ENCODE assay signal across 7 cellular contexts in genomic region chr5:139246394-139246793, GRCh38. TPM values are rescaled to one million over a fixed set of nuclear protein-coding genes. Genes with fewer than 3 reads are reported as not detected.
DNase-seq lines count a peak whose midpoint lies in the region; ATAC-seq and TF ChIP-seq lines count a peak whose summit lies in the region.

No MANE protein-coding gene starts in this region.

- H3K36me3 ChIP-seq in tibial nerve (no peaks in the 10 kb centered on the region), gastrocnemius medialis (no peaks in the 10 kb centered on the region)

- no peak for TF ChIP-seq EP300 in tibial nerve (IDR thresholded peaks at IDR 0.05)

- ATAC-seq in gastrocnemius medialis (no peak), HG03439 (IDR thresholded peaks at IDR 0.05; ENCODE audit: unreplicated experiment) (no peak)

- no peak overlapping the region for H3K4me3 ChIP-seq in tibial nerve
- no peak overlapping the region for H3K4me3 ChIP-seq in gastrocnemius medialis

- no peaks in the 10 kb centered on the region for H3K27me3 ChIP-seq in tibial nerve
- no peaks in the 10 kb centered on the region for H3K27me3 ChIP-seq in gastrocnemius medialis

- TF ChIP-seq CTCF in tibial nerve (IDR thresholded peaks at IDR 0.05), result no peak
- TF ChIP-seq CTCF in gastrocnemius medialis (IDR thresholded peaks at IDR 0.05 in 4 of 5, conservative IDR thresholded peaks at IDR 0.05 in 1 of 5), result no peak

- DNase-seq in KBM-7 (peak; percentile 83), head of caudate nucleus (peak in 41 of 42 donors; percentile 24 to 90 (median 65)), tibial nerve (ENCODE audit: low spot score in 2 of 2) (no peak), gastrocnemius medialis (no peak)
- peak; percentile 65 to 74 for DNase-seq in activated CD4-positive, alpha-beta T cell treated with anti-CD3 and anti-CD28 coated beads, Interleukin-2, amount 50 U/mL, for 48 hours
- DNase-seq in stimulated activated CD8-positive, alpha-beta memory T cell treated with anti-CD3 and anti-CD28 coated beads, Interleukin-7, amount 100 ng/mL, for 24 hours (ENCODE audit: low read depth), result peak; percentile 36

- TF ChIP-seq POLR2A in tibial nerve (IDR thresholded peaks at IDR 0.05) (no peak), gastrocnemius medialis (IDR thresholded peaks at IDR 0.05) (no peak)

- WGBS in tibial nerve, 2 donors, result 30 to 35% methylated on average over 4 of the region's 4 CpGs

- H3K27ac ChIP-seq in tibial nerve (no peak overlapping the region), gastrocnemius medialis (no peak overlapping the region)

- intact Hi-C loops in head of caudate nucleus (cut with DNase I), result no loop called here
- intact Hi-C loops in gastrocnemius medialis (cut with DNase I; ENCODE audit: low total_unique reads), result no loop called here

- in situ Hi-C loops in KBM-7 (cut with MboI; ENCODE audit: low pct_unique_long_range_greater_than_20kb, low sequenced_read_pairs) (no loop called here), gastrocnemius medialis (cut with MboI; ENCODE audit: low sequenced_read_pairs in 4 of 4) (no loop called here)

- H3K9me3 ChIP-seq in tibial nerve (no peaks in the 10 kb centered on the region), gastrocnemius medialis (no peaks in the 10 kb centered on the region)

- no peaks in the 10 kb centered on the region for H3K4me1 ChIP-seq in tibial nerve
- no peaks in the 10 kb centered on the region for H3K4me1 ChIP-seq in gastrocnemius medialis

RNA-seq across cellular contexts. Expression of gene MATR3, which starts 47.1 kb away (rescaled TPM):
- total RNA-seq in tibial nerve, result 100 to 1,000 TPM; 147 to 231 (median 196) TPM
- 100 to 1,000 TPM; 115 to 188 (median 156) TPM for total RNA-seq in gastrocnemius medialis

RNA-seq across cellular contexts. Expression of gene SIL1, which starts 48.2 kb away (rescaled TPM):
- total RNA-seq in tibial nerve (10 to 100 TPM; 41.4 to 63.1 (median 52.8) TPM), gastrocnemius medialis (10 to 100 TPM; 36.6 to 52.6 (median 48.2) TPM)

Comparison
In these comparisons a context has a peak if more than half of its experiments do, and no peak if none do; other contexts are left out.
1. DNase-seq: peak in KBM-7 (single experiment), activated CD4-positive, alpha-beta T cell treated with anti-CD3 and anti-CD28 coated beads, Interleukin-2, amount 50 U/mL, for 48 hours (2 of 2), head of caudate nucleus (41 of 42) and stimulated activated CD8-positive, alpha-beta memory T cell treated with anti-CD3 and anti-CD28 coated beads, Interleukin-7, amount 100 ng/mL, for 24 hours (single experiment); none in tibial nerve (0 of 2) and gastrocnemius medialis (0 of 2).